Comparison of ENCODE assay signal across 20 cellular contexts in genomic region chr3:111932962-111933361, GRCh38.
"Had no signal": no experiment of that assay in that cellular context is flagged by ENCODE, and none has a peak within 500 bp of the region (broad histone marks: within the 10 kb centered on the region; RNA-seq: fewer than 3 reads in every experiment).

No MANE protein-coding gene starts in this region.

- H3K36me3 ChIP-seq: gastrocnemius medialis, neural progenitor cell, ovary, thoracic aorta, upper lobe of right lung had no signal

- H3K27me3 ChIP-seq: gastrocnemius medialis, heart right ventricle, neural progenitor cell, ovary, sigmoid colon, stomach, upper lobe of right lung had no signal

- H3K4me3 ChIP-seq: gastrocnemius medialis, heart right ventricle, neural progenitor cell, ovary, sigmoid colon, stomach, thoracic aorta, upper lobe of right lung had no signal

- H3K9ac ChIP-seq: neural progenitor cell had no signal

- DNase-seq: activated CD4-positive, CD25-positive, alpha-beta regulatory T cell treated with anti-CD3 and anti-CD28 coated beads, Interleukin-2, amount 50 U/mL, for 72 hours; activated naive CD4-positive, alpha-beta T cell; activated naive CD8-positive, alpha-beta T cell treated with anti-CD3 and anti-CD28 coated beads, Interleukin-2, amount 10 ng/mL, durations not matched to agents 7 days and 5 days; activated T-cell treated with anti-CD3 and anti-CD28 coated beads for 4 hours; anterior cingulate cortex; effector memory CD8-positive, alpha-beta T cell; erythroblast; gastrocnemius medialis; heart right ventricle; kidney; ovary; sigmoid colon; stimulated activated CD4-positive, alpha-beta T cell treated with anti-CD3 and anti-CD28 coated beads, Interleukin-12 subunit alpha, Interleukin-12 subunit beta, amount 100 ng/mL, for 4 hours; stimulated activated CD4-positive, alpha-beta T cell treated with anti-CD3 and anti-CD28 coated beads, Interleukin-2, amount 100 ng/mL, for 24 hours; stomach; T-helper 2 cell; upper lobe of right lung had no signal

- H3K27ac ChIP-seq: gastrocnemius medialis, neural progenitor cell, ovary, stomach, upper lobe of right lung had no signal

- FAIRE-seq: kidney, TTC549 had no signal

- H3K4me2 ChIP-seq: neural progenitor cell had no signal

- H3K9me3 ChIP-seq: gastrocnemius medialis, heart right ventricle, ovary, sigmoid colon, stomach, thoracic aorta, upper lobe of right lung had no signal

- H2AFZ ChIP-seq: neural progenitor cell had no signal

- ATAC-seq: effector memory CD8-positive, alpha-beta T cell; gastrocnemius medialis; upper lobe of right lung had no signal

- H3K4me1 ChIP-seq: neural progenitor cell had no signal
